8 cellular contexts compared by ENCODE assay signal in genomic region chr1:34984435-34985062, GRCh38. TPM values are rescaled to one million over a fixed set of nuclear protein-coding genes. Genes with fewer than 3 reads are reported as not detected.
DNase-seq lines count a peak whose midpoint lies in the region; ATAC-seq and TF ChIP-seq lines count a peak whose summit lies in the region.

No MANE protein-coding gene starts in this region.

- peak overlapping the region; percentile 77 for H3K27ac ChIP-seq in CD4-positive, alpha-beta T cell (ENCODE audit: low read depth, low read length)
- H3K27ac ChIP-seq in right atrium auricular region, result peak overlapping the region; percentile 94 to 95

- H3K4me3 Mint-ChIP-seq in CD4-positive, alpha-beta T cell, result peak overlapping the region; percentile 97
- peak overlapping the region; percentile 91 for H3K4me3 Mint-ChIP-seq in activated naive CD8-positive, alpha-beta T cell treated with anti-CD3 and anti-CD28 coated beads for 36 hours

- peaks cover 45% of the 10 kb centered on the region for H3K36me3 Mint-ChIP-seq in CD4-positive, alpha-beta T cell (ENCODE audit: low read depth)
- H3K36me3 Mint-ChIP-seq in activated naive CD8-positive, alpha-beta T cell treated with anti-CD3 and anti-CD28 coated beads for 36 hours, result peaks cover 18% of the 10 kb centered on the region

- ATAC-seq in CD4-positive, alpha-beta T cell (ENCODE audit: poor library complexity), result peak; percentile 7
- ATAC-seq in GM19455 (IDR thresholded peaks at IDR 0.05; ENCODE audit: unreplicated experiment), result peak; percentile 18

- H3K4me1 ChIP-seq in right atrium auricular region, result peaks cover 0 to 32% of the 10 kb centered on the region in 2 donors

- no peaks in the 10 kb centered on the region for H3K27me3 Mint-ChIP-seq in CD4-positive, alpha-beta T cell
- H3K27me3 Mint-ChIP-seq in activated naive CD8-positive, alpha-beta T cell treated with anti-CD3 and anti-CD28 coated beads for 36 hours, result no peaks in the 10 kb centered on the region

- H3K4me3 ChIP-seq in right atrium auricular region, result peak overlapping the region; percentile 82 to 96

- POLR2A ChIA-PET in CD4-positive, alpha-beta T cell (lab: Charles Lee), result interaction anchor here (0.6 to 2.9 kb wide), 14 partner anchors 9 to 284 kb away, joined by 3 to 28 read pairs (median 4); partner anchors contain the start of genes SFPQ, SMIM12, ZMYM1 and ZMYM4

- CTCF ChIA-PET in CD4-positive, alpha-beta T cell (lab: Charles Lee), result interaction anchor here (1.1 to 1.8 kb wide), 5 partner anchors 47 to 132 kb away, joined by 3 to 9 read pairs (median 6); partner anchors contain the start of genes SMIM12 and ZMYM6

- DNase-seq in CD4-positive, alpha-beta T cell, result peak in 2 of 10 experiments; percentile 5 to 7
- DNase-seq in LHCN-M2 (ENCODE audit: low read depth) (peak; percentile 57), right atrium auricular region (ENCODE audit: low spot score) (peak; percentile 65), posterior vena cava (ENCODE audit: low spot score) (peak; percentile 90), middle frontal gyrus (ENCODE audit: extremely low spot score, low spot score) (no peak)
- DNase-seq in activated naive CD8-positive, alpha-beta T cell treated with anti-CD3 and anti-CD28 coated beads for 36 hours, result no peak
- no peak for DNase-seq in activated CD8-positive, alpha-beta memory T cell treated with anti-CD3 and anti-CD28 coated beads, Interleukin-2, amount 50 U/mL, for 48 hours

- no peaks in the 10 kb centered on the region for H3K9me3 ChIP-seq in CD4-positive, alpha-beta T cell (ENCODE audit: control insufficient read depth, low read length)
- H3K9me3 ChIP-seq in right atrium auricular region, result no peaks in the 10 kb centered on the region

- no peaks in the 10 kb centered on the region for H3K27me3 ChIP-seq in CD4-positive, alpha-beta T cell (ENCODE audit: control insufficient read depth, insufficient read depth, low read length)
- H3K27me3 ChIP-seq in right atrium auricular region, result no peaks in the 10 kb centered on the region

- TF ChIP-seq CTCF in CD4-positive, alpha-beta T cell (IDR thresholded peaks at IDR 0.05), result no peak
- TF ChIP-seq CTCF in right atrium auricular region (IDR thresholded peaks at IDR 0.05), result no peak

- no peaks in the 10 kb centered on the region for H3K9me3 Mint-ChIP-seq in CD4-positive, alpha-beta T cell
- H3K9me3 Mint-ChIP-seq in activated naive CD8-positive, alpha-beta T cell treated with anti-CD3 and anti-CD28 coated beads for 36 hours, result no peaks in the 10 kb centered on the region

- intact Hi-C loops in CD4-positive, alpha-beta T cell (cut with DNase I, micrococcal nuclease), result loop anchor here (5.0 to 10.0 kb wide), 4 partner anchors 93 to 190 kb away; partner anchors contain the start of gene ZMYM1 (in 1 of the 2)
- intact Hi-C loops in posterior vena cava (cut with DNase I), result no loop called here

- peak overlapping the region; percentile 87 for H3K27ac Mint-ChIP-seq in CD4-positive, alpha-beta T cell
- H3K27ac Mint-ChIP-seq in activated naive CD8-positive, alpha-beta T cell treated with anti-CD3 and anti-CD28 coated beads for 36 hours, result peak overlapping the region; percentile 93

- no peaks in the 10 kb centered on the region for H3K36me3 ChIP-seq in right atrium auricular region

- peaks cover 39% of the 10 kb centered on the region for H3K4me1 Mint-ChIP-seq in CD4-positive, alpha-beta T cell (ENCODE audit: low read depth)
- peaks cover 45% of the 10 kb centered on the region for H3K4me1 Mint-ChIP-seq in activated naive CD8-positive, alpha-beta T cell treated with anti-CD3 and anti-CD28 coated beads for 36 hours

RNA-seq across cellular contexts. Expression of gene TMEM35B, which starts 0.6 kb away (rescaled TPM):
- total RNA-seq in CD4-positive, alpha-beta T cell, result 1 to 10 TPM in 1 of 2 experiments, under 1 TPM in 1; 0.85 to 2.3 TPM
- total RNA-seq in LHCN-M2 (2014; rRNA removed), result 42.6 and 42.7 TPM in 2 replicates
- 33.7 TPM for polyA plus RNA-seq in LHCN-M2 (2012)
- total RNA-seq in activated naive CD8-positive, alpha-beta T cell treated with anti-CD3 and anti-CD28 coated beads for 36 hours, result 10 to 100 TPM; 18.4 to 19.2 TPM
- total RNA-seq in right atrium auricular region, result 10 to 100 TPM; 25.2 to 30.6 TPM
- 10 to 100 TPM; 22.4 to 33.0 TPM for total RNA-seq in posterior vena cava

RNA-seq across cellular contexts. Expression of gene ZMYM6, which starts 47.2 kb away (rescaled TPM):
- total RNA-seq in CD4-positive, alpha-beta T cell, result 10 to 100 TPM; 23.6 to 30.3 TPM
- total RNA-seq in LHCN-M2 (2014; rRNA removed), result 7.8 and 10.6 TPM in 2 replicates
- polyA plus RNA-seq in LHCN-M2 (2012), result 2.8 TPM
- 10 to 100 TPM; 12.3 to 17.2 TPM for total RNA-seq in activated naive CD8-positive, alpha-beta T cell treated with anti-CD3 and anti-CD28 coated beads for 36 hours
- total RNA-seq in right atrium auricular region, result 10 to 100 TPM in 1 of 2 donors, 1 to 10 TPM in 1; 6.7 to 20.6 TPM
- 10 to 100 TPM; 20.8 to 21.4 TPM for total RNA-seq in posterior vena cava

RNA-seq across cellular contexts. Expression of gene DLGAP3, which starts 55.1 kb away (rescaled TPM):
- under 1 TPM; 0.34 to 0.44 TPM for total RNA-seq in CD4-positive, alpha-beta T cell
- total RNA-seq in LHCN-M2 (2014; rRNA removed), result 0.06 TPM in 1 of 2 replicates, not detected in the other
- 0.05 TPM for polyA plus RNA-seq in LHCN-M2 (2012)
- under 1 TPM; 0.74 to 0.91 TPM for total RNA-seq in activated naive CD8-positive, alpha-beta T cell treated with anti-CD3 and anti-CD28 coated beads for 36 hours
- total RNA-seq in right atrium auricular region, result under 1 TPM in 1 of 2 donors, not detected in 1; 0.43 TPM
- under 1 TPM; 0.37 to 0.57 TPM for total RNA-seq in posterior vena cava

Comparison
In these comparisons a context has a peak if more than half of its experiments do, and no peak if none do; other contexts are left out.
1. DNase-seq: peak in LHCN-M2 (single experiment), right atrium auricular region (single experiment) and posterior vena cava (single experiment); none in activated naive CD8-positive, alpha-beta T cell treated with anti-CD3 and anti-CD28 coated beads for 36 hours (single experiment), middle frontal gyrus (single experiment) and activated CD8-positive, alpha-beta memory T cell treated with anti-CD3 and anti-CD28 coated beads, Interleukin-2, amount 50 U/mL, for 48 hours (single experiment).
2. RNA of gene TMEM35B, which starts 0.6 kb away (total RNA-seq): 42.6 to 42.7 TPM in LHCN-M2, 22.4 to 33.0 TPM in posterior vena cava, 25.2 to 30.6 TPM in right atrium auricular region and 18.4 to 19.2 TPM in activated naive CD8-positive, alpha-beta T cell treated with anti-CD3 and anti-CD28 coated beads for 36 hours; 0.85 to 2.3 TPM in CD4-positive, alpha-beta T cell; every median in the first group is over 4 times any median in the second.
3. intact Hi-C loops: an anchor here in CD4-positive, alpha-beta T cell (5.0 to 10.0 kb wide); none called in posterior vena cava.